Comparison of ENCODE assay signal across 8 cellular contexts in the genomic region with DNA sequence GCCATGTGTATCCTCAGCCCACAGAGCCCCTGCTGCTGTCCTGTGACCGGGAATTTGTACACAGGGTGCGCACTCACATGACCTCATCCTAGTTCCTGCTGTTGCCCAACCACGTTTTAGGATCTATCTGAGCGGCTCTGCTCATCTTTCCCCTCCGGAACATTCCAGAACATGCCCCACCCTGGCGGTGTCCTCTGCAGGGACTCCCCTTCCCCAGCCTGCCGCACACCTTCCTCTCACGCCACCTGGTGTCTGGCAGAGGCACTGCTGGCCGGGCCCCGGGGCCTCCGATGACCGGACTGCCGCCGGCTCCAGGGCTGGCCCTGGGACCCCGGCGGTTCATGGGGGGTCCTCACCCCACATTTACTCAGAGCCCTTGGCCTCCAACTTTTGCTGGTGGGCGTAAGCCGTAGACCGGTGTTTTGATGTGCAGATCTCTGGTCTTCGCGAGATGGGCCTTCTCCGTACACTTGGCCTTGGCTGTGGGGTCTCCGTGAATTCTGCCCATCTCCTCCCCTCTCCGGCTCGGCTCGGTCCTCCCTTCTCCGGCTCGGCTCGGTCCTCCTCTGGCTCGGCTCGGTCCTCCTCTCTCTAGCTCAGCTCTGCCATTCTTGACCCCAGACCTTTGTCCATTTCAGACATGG. TPM values are rescaled to one million over a fixed set of nuclear protein-coding genes. Genes with fewer than 3 reads are reported as not detected.
A peak's percentile ranks its signal among the peaks of the same experiment; 100 is the strongest.
DNase-seq lines count a peak whose midpoint lies in the region; ATAC-seq and TF ChIP-seq lines count a peak whose summit lies in the region.

No MANE protein-coding gene starts in this region.

- H2BK120ac ChIP-seq in H9 (ENCODE audit: low read depth, low read length, poor library complexity, severe bottlenecking), result no peak overlapping the region

- H3K4me3 Mint-ChIP-seq in H9, result no peak overlapping the region

- H3K9me3 Mint-ChIP-seq in H9, result peaks cover 9 to 40% of the 10 kb centered on the region in 2 experiments; a peak in 4 of 5 replicates

- H3K4ac ChIP-seq in H9 (ENCODE audit: low read depth, low read length), result no peak overlapping the region

- no peak overlapping the region for H4K5ac ChIP-seq in H9 (ENCODE audit: insufficient read length, low read depth, low read length)

- no peak overlapping the region for H2BK5ac ChIP-seq in H9 (ENCODE audit: insufficient read length, low read length)

- H3K9me3 ChIP-seq in H9 (ENCODE audit: control insufficient read depth, low read depth, low read length), result no peaks in the 10 kb centered on the region
- no peaks in the 10 kb centered on the region for H3K9me3 ChIP-seq in mucosa of descending colon
- H3K9me3 ChIP-seq in tibial nerve, result peaks cover 0 to 10% (median 0%) of the 10 kb centered on the region in 4 donors

- no peak overlapping the region for H3T11ph ChIP-seq in H9 (ENCODE audit: low read length)

- H2BK12ac ChIP-seq in H9 (ENCODE audit: insufficient read length, low read depth, low read length), result no peak overlapping the region

- no peak for TF ChIP-seq POLR2A in tibial nerve (IDR thresholded peaks at IDR 0.05)

- peaks cover 4% of the 10 kb centered on the region for H3K27me3 Mint-ChIP-seq in H9 (ENCODE audit: low read depth)

- no peak overlapping the region for H2AFZ ChIP-seq in H9 (ENCODE audit: low read length)

- H3K4me3 ChIP-seq in AG10803 (ENCODE audit: low read length), result no peak overlapping the region
- no peak overlapping the region for H3K4me3 ChIP-seq in mucosa of descending colon
- no peak overlapping the region for H3K4me3 ChIP-seq in tibial nerve

- peaks cover 4 to 31% (median 20%) of the 10 kb centered on the region in 3 experiments; a peak in 6 of 7 replicates for H3K36me3 Mint-ChIP-seq in H9 (ENCODE audit: insufficient read depth in 1 of 3, low read depth in 3 of 3)

- H2BK15ac ChIP-seq in H9 (ENCODE audit: low read depth, low read length), result no peak overlapping the region

- no peaks in the 10 kb centered on the region for H3K23me2 ChIP-seq in H9 (ENCODE audit: insufficient read length, low read depth, low read length, poor library complexity, severe bottlenecking)

- H3K27me3 ChIP-seq in H9 (ENCODE audit: insufficient read depth, low read length) (no peaks in the 10 kb centered on the region), tibial nerve (no peaks in the 10 kb centered on the region)

- peak; percentile 76 for TF ChIP-seq CTCF in AG10803 (conservative IDR thresholded peaks at IDR 0.05; ENCODE audit: low read length)
- peak; percentile 85 for TF ChIP-seq CTCF in H9 (conservative IDR thresholded peaks at IDR 0.05)
- peak; percentile 77 for TF ChIP-seq CTCF in mucosa of descending colon (IDR thresholded peaks at IDR 0.05)
- TF ChIP-seq CTCF in tibial nerve (IDR thresholded peaks at IDR 0.05), result peak; percentile 82 to 94 (median 89)

- no peaks in the 10 kb centered on the region for H3K79me2 ChIP-seq in H9 (ENCODE audit: insufficient read depth, low read length)

- H4K91ac ChIP-seq in H9 (ENCODE audit: insufficient read length, low read depth, low read length), result no peak overlapping the region

- H3K4me2 ChIP-seq in H9 (ENCODE audit: insufficient read depth, insufficient read length, low read length), result no peak overlapping the region

- H3K27ac Mint-ChIP-seq in H9, result peak overlapping the region in 1 of 3 experiments; percentile 77; a peak in 1 of 7 replicates

- no peaks in the 10 kb centered on the region for H4K20me1 ChIP-seq in H9 (ENCODE audit: control insufficient read depth, insufficient read depth, insufficient read length)

- H3K23ac ChIP-seq in H9 (ENCODE audit: insufficient read length, low read depth, low read length), result no peak overlapping the region

- no peaks in the 10 kb centered on the region for H3K4me1 ChIP-seq in H9 (ENCODE audit: insufficient read depth, low read length)
- H3K4me1 ChIP-seq in mucosa of descending colon (ENCODE audit: low read depth), result peaks cover 10% of the 10 kb centered on the region
- H3K4me1 ChIP-seq in tibial nerve, result peaks cover 0 to 7% (median 0%) of the 10 kb centered on the region in 4 donors

- H3K9ac ChIP-seq in H9 (ENCODE audit: extremely low read depth, insufficient read length, low read length), result no peak overlapping the region

- no peak overlapping the region for H2BK20ac ChIP-seq in H9 (ENCODE audit: low read depth, low read length, poor library complexity, severe bottlenecking)

- H3K79me1 ChIP-seq in H9 (ENCODE audit: insufficient read depth, low read depth, low read length, poor library complexity, severe bottlenecking), result no peaks in the 10 kb centered on the region

- no peak overlapping the region for H4K8ac ChIP-seq in H9 (replicated peaks; ENCODE audit: insufficient read length, low read depth, low read length)

- H3K18ac ChIP-seq in H9 (ENCODE audit: insufficient read length, low read depth, low read length), result no peak overlapping the region

- no peaks in the 10 kb centered on the region for H3K36me3 ChIP-seq in mucosa of descending colon (ENCODE audit: low read depth)
- H3K36me3 ChIP-seq in tibial nerve, result peaks cover 0 to 19% (median 0%) of the 10 kb centered on the region in 3 donors

- TF ChIP-seq EP300 in tibial nerve (IDR thresholded peaks at IDR 0.05), result no peak

- no CpG with 5 or more reads among the region's 31 CpGs for WGBS in H9 (ENCODE audit: extremely low coverage, insufficient read length, low lambda C conversion rate)
- 48 to 50% methylated on average over 31 of the region's 31 CpGs for WGBS in tibial nerve, 2 donors

- intact Hi-C loops in mucosa of descending colon (cut with DNase I, micrococcal nuclease), result no loop called here

- no peak overlapping the region for H2AK5ac ChIP-seq in H9 (ENCODE audit: insufficient read length, low read length)

- H3K56ac ChIP-seq in H9 (ENCODE audit: insufficient read length, low read depth, low read length), result no peak overlapping the region

- H3K14ac ChIP-seq in H9 (ENCODE audit: insufficient read depth, low read length), result no peak overlapping the region

- no peak overlapping the region for H3K27ac ChIP-seq in H9 (ENCODE audit: insufficient read length, low read depth, low read length)
- H3K27ac ChIP-seq in tibial nerve, result peak overlapping the region in 1 of 4 donors; percentile 27

- peak; percentile 25 for DNase-seq in AG10803 (ENCODE audit: low read depth)
- peak; percentile 81 for DNase-seq in H9
- DNase-seq in activated CD4-positive, alpha-beta T cell treated with anti-CD3 and anti-CD28 coated beads for 4 hours, result peak; percentile 18 to 23
- peak; percentile 72 for DNase-seq in ecto neural progenitor cell (ENCODE audit: low spot score)
- peak in 2 of 3 donors; percentile 69 to 77 for DNase-seq in mucosa of descending colon
- peak in 1 of 2 donors; percentile 14 for DNase-seq in tibial nerve (ENCODE audit: low spot score in 2 of 2)

- H3K4me1 Mint-ChIP-seq in H9, result peaks cover 2 to 3% of the 10 kb centered on the region in 2 experiments; a peak in 3 of 4 replicates

- ATAC-seq in mucosa of descending colon (peak; percentile 57), GM18868 (IDR thresholded peaks at IDR 0.05; ENCODE audit: unreplicated experiment) (no peak), GM18907 (IDR thresholded peaks at IDR 0.05; ENCODE audit: unreplicated experiment) (no peak)

RNA-seq across cellular contexts. Expression of gene ARHGEF16, which starts 29.5 kb away (rescaled TPM):
- 48.1 and 48.5 TPM in 2 replicates for total RNA-seq in H9 (2021)
- total RNA-seq in mucosa of descending colon, result 100 to 1,000 TPM in 1 of 3 donors, 10 to 100 TPM in 2; 51.2 to 101 (median 90.2) TPM
- total RNA-seq in tibial nerve, result 10 to 100 TPM; 10.0 to 19.2 (median 17.1) TPM
